ENCODE assay signal across 1 cellular context in the genomic region with DNA sequence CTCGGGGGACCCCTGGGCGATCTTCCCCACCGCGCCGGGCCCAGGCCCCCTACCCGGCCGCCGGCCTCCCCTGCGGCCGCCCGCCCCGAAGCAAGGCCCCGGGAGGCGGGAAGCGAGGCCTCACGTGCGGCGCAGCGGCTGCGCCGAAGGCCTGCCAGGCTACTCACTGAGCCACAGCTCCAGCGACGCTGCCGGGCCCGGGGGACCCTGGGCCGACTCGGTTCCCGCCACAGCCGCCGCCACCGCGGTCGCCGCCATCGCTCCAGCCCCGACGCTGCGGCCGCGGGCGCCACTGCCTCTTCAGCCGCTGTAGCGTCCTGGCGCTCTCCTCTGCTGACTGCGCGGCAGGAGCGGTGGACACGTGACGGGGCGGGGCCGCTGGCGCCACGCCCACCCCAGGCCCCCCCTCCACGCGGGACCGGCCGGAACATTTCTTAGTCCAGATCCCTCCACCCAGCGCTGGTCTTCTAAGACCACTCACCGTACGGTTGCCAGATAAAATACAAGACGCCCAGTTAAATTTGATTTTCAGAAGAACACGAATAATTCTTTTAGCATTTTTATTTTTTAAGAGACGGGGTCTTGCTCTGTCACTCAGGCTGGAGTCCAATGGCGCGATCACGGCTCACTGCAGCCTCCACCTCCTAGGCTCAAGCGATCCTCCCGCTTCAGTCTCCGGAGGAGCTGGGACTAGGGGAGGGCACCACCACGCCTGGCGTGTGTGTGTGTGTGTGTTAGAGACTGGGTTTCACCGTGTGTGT.
A peak's percentile ranks its signal among the peaks of the same experiment; 100 is the strongest.
TF ChIP-seq lines count a peak whose summit lies in the region.

A gene with protein sequence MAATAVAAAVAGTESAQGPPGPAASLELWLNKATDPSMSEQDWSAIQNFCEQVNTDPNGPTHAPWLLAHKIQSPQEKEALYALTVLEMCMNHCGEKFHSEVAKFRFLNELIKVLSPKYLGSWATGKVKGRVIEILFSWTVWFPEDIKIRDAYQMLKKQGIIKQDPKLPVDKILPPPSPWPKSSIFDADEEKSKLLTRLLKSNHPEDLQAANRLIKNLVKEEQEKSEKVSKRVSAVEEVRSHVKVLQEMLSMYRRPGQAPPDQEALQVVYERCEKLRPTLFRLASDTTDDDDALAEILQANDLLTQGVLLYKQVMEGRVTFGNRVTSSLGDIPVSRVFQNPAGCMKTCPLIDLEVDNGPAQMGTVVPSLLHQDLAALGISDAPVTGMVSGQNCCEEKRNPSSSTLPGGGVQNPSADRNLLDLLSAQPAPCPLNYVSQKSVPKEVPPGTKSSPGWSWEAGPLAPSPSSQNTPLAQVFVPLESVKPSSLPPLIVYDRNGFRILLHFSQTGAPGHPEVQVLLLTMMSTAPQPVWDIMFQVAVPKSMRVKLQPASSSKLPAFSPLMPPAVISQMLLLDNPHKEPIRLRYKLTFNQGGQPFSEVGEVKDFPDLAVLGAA (minus strand): TSS at position 341 of the 761 bp plus-strand sequence. CDS start 83 bp downstream, at position 258.

TF ChIP-seq in HEK293, 187 proteins besides CTCF, POLR2A, EP300 and RAD21 (continued from another document):
- TF ChIP-seq, protein P1, sequence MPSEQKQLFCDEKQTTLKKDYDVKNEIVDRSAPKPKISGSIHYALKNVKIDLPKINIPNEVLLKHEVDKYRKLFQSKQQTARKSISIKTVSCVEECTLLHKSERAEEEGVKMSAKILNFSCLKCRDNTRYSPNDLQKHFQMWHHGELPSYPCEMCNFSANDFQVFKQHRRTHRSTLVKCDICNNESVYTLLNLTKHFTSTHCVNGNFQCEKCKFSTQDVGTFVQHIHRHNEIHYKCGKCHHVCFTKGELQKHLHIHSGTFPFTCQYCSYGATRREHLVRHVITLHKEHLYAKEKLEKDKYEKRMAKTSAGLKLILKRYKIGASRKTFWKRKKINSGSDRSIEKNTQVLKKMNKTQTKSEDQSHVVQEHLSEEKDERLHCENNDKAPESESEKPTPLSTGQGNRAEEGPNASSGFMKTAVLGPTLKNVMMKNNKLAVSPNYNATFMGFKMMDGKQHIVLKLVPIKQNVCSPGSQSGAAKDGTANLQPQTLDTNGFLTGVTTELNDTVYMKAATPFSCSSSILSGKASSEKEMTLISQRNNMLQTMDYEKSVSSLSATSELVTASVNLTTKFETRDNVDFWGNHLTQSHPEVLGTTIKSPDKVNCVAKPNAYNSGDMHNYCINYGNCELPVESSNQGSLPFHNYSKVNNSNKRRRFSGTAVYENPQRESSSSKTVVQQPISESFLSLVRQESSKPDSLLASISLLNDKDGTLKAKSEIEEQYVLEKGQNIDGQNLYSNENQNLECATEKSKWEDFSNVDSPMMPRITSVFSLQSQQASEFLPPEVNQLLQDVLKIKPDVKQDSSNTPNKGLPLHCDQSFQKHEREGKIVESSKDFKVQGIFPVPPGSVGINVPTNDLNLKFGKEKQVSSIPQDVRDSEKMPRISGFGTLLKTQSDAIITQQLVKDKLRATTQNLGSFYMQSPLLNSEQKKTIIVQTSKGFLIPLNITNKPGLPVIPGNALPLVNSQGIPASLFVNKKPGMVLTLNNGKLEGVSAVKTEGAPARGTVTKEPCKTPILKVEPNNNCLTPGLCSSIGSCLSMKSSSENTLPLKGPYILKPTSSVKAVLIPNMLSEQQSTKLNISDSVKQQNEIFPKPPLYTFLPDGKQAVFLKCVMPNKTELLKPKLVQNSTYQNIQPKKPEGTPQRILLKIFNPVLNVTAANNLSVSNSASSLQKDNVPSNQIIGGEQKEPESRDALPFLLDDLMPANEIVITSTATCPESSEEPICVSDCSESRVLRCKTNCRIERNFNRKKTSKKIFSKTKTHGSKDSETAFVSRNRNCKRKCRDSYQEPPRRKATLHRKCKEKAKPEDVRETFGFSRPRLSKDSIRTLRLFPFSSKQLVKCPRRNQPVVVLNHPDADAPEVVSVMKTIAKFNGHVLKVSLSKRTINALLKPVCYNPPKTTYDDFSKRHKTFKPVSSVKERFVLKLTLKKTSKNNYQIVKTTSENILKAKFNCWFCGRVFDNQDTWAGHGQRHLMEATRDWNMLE (tag by site-specific recombination; conservative IDR thresholded peaks at IDR 0.05; ENCODE audit: low read depth): no peak
- TF ChIP-seq ZNF2 (tag by site-specific recombination; IDR thresholded peaks at IDR 0.05) (0 out of 2 replicates have a peak, but pooled peaks have one; percentile 38), ZBTB17 (tag by site-specific recombination; IDR thresholded peaks at IDR 0.05) (peak; percentile 63; the same call in 1 of the 2 replicates), KLF1 (tag by site-specific recombination; IDR thresholded peaks at IDR 0.05) (peak; percentile 49), HOXC10 (CRISPR knock-in tag; IDR thresholded peaks at IDR 0.05) (no peak), ZNF785 (tag by site-specific recombination; IDR thresholded peaks at IDR 0.05) (no peak), OSR2 (tag by site-specific recombination; IDR thresholded peaks at IDR 0.05) (peak; percentile 15; the same call in 1 of the 2 replicates), ZNF837 (tag by site-specific recombination; IDR thresholded peaks at IDR 0.05) (no peak), ZXDB (tag by site-specific recombination; IDR thresholded peaks at IDR 0.05) (peak; percentile 36; the same call in 1 of the 2 replicates), ZNF677 (tag by site-specific recombination; IDR thresholded peaks at IDR 0.05) (peak; percentile 52; the same call in 1 of the 2 replicates), ZNF248 (tag by site-specific recombination; IDR thresholded peaks at IDR 0.05) (no peak), ZNF777 (tag by site-specific recombination; IDR thresholded peaks at IDR 0.05; ENCODE audit: borderline replicate concordance) (0 out of 2 replicates have a peak, but pooled peaks have one; percentile 26), GLI4 (tag by site-specific recombination; IDR thresholded peaks at IDR 0.05) (no peak), YY2 (tag by site-specific recombination; IDR thresholded peaks at IDR 0.05) (0 out of 2 replicates have a peak, but pooled peaks have one; percentile 37), ZNF184 (tag by site-specific recombination; IDR thresholded peaks at IDR 0.05) (peak; percentile 32; the same call in 1 of the 2 replicates), ZNF521 (tag by site-specific recombination; IDR thresholded peaks at IDR 0.05) (no peak), ZNF335 (tag by site-specific recombination; conservative IDR thresholded peaks at IDR 0.05) (peak; percentile 81), SP7 (tag by site-specific recombination; IDR thresholded peaks at IDR 0.05) (peak; percentile 52; the same call in 1 of the 2 replicates), ZNF660 (tag by site-specific recombination; IDR thresholded peaks at IDR 0.05) (peak; percentile 90), SALL2 (tag by site-specific recombination; IDR thresholded peaks at IDR 0.05; ENCODE audit: borderline replicate concordance) (no peak), MZF1 (tag by site-specific recombination; IDR thresholded peaks at IDR 0.05; ENCODE audit: borderline replicate concordance) (0 out of 2 replicates have a peak, but pooled peaks have one; percentile 29), SP3 (tag by site-specific recombination; IDR thresholded peaks at IDR 0.05) (peak; percentile 86), ZFP3 (tag by site-specific recombination; IDR thresholded peaks at IDR 0.05; ENCODE audit: low read depth) (peak; percentile 50; the same call in 1 of the 2 replicates)
- TF ChIP-seq, protein P2, sequence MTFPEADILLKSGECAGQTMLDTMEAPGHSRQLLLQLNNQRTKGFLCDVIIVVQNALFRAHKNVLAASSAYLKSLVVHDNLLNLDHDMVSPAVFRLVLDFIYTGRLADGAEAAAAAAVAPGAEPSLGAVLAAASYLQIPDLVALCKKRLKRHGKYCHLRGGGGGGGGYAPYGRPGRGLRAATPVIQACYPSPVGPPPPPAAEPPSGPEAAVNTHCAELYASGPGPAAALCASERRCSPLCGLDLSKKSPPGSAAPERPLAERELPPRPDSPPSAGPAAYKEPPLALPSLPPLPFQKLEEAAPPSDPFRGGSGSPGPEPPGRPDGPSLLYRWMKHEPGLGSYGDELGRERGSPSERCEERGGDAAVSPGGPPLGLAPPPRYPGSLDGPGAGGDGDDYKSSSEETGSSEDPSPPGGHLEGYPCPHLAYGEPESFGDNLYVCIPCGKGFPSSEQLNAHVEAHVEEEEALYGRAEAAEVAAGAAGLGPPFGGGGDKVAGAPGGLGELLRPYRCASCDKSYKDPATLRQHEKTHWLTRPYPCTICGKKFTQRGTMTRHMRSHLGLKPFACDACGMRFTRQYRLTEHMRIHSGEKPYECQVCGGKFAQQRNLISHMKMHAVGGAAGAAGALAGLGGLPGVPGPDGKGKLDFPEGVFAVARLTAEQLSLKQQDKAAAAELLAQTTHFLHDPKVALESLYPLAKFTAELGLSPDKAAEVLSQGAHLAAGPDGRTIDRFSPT (tag by site-specific recombination; IDR thresholded peaks at IDR 0.05): no peak
- TF ChIP-seq, protein P3, sequence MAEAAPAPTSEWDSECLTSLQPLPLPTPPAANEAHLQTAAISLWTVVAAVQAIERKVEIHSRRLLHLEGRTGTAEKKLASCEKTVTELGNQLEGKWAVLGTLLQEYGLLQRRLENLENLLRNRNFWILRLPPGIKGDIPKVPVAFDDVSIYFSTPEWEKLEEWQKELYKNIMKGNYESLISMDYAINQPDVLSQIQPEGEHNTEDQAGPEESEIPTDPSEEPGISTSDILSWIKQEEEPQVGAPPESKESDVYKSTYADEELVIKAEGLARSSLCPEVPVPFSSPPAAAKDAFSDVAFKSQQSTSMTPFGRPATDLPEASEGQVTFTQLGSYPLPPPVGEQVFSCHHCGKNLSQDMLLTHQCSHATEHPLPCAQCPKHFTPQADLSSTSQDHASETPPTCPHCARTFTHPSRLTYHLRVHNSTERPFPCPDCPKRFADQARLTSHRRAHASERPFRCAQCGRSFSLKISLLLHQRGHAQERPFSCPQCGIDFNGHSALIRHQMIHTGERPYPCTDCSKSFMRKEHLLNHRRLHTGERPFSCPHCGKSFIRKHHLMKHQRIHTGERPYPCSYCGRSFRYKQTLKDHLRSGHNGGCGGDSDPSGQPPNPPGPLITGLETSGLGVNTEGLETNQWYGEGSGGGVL (tag by site-specific recombination; IDR thresholded peaks at IDR 0.05): 0 out of 2 replicates have a peak, but pooled peaks have one; percentile 45
- TF ChIP-seq, protein P4, sequence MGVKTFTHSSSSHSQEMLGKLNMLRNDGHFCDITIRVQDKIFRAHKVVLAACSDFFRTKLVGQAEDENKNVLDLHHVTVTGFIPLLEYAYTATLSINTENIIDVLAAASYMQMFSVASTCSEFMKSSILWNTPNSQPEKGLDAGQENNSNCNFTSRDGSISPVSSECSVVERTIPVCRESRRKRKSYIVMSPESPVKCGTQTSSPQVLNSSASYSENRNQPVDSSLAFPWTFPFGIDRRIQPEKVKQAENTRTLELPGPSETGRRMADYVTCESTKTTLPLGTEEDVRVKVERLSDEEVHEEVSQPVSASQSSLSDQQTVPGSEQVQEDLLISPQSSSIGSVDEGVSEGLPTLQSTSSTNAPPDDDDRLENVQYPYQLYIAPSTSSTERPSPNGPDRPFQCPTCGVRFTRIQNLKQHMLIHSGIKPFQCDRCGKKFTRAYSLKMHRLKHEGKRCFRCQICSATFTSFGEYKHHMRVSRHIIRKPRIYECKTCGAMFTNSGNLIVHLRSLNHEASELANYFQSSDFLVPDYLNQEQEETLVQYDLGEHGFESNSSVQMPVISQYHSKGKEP (tag by site-specific recombination; IDR thresholded peaks at IDR 0.05): peak; percentile 35; the same call in 1 of the 2 replicates
- TF ChIP-seq, protein P5, sequence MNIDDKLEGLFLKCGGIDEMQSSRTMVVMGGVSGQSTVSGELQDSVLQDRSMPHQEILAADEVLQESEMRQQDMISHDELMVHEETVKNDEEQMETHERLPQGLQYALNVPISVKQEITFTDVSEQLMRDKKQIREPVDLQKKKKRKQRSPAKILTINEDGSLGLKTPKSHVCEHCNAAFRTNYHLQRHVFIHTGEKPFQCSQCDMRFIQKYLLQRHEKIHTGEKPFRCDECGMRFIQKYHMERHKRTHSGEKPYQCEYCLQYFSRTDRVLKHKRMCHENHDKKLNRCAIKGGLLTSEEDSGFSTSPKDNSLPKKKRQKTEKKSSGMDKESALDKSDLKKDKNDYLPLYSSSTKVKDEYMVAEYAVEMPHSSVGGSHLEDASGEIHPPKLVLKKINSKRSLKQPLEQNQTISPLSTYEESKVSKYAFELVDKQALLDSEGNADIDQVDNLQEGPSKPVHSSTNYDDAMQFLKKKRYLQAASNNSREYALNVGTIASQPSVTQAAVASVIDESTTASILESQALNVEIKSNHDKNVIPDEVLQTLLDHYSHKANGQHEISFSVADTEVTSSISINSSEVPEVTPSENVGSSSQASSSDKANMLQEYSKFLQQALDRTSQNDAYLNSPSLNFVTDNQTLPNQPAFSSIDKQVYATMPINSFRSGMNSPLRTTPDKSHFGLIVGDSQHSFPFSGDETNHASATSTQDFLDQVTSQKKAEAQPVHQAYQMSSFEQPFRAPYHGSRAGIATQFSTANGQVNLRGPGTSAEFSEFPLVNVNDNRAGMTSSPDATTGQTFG (tag by site-specific recombination; IDR thresholded peaks at IDR 0.05; ENCODE audit: borderline replicate concordance): no peak
- TF ChIP-seq, protein P6, sequence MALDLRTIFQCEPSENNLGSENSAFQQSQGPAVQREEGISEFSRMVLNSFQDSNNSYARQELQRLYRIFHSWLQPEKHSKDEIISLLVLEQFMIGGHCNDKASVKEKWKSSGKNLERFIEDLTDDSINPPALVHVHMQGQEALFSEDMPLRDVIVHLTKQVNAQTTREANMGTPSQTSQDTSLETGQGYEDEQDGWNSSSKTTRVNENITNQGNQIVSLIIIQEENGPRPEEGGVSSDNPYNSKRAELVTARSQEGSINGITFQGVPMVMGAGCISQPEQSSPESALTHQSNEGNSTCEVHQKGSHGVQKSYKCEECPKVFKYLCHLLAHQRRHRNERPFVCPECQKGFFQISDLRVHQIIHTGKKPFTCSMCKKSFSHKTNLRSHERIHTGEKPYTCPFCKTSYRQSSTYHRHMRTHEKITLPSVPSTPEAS (tag by site-specific recombination; IDR thresholded peaks at IDR 0.05): peak; percentile 83; the same call in 1 of the 2 replicates
- TF ChIP-seq, protein P7, sequence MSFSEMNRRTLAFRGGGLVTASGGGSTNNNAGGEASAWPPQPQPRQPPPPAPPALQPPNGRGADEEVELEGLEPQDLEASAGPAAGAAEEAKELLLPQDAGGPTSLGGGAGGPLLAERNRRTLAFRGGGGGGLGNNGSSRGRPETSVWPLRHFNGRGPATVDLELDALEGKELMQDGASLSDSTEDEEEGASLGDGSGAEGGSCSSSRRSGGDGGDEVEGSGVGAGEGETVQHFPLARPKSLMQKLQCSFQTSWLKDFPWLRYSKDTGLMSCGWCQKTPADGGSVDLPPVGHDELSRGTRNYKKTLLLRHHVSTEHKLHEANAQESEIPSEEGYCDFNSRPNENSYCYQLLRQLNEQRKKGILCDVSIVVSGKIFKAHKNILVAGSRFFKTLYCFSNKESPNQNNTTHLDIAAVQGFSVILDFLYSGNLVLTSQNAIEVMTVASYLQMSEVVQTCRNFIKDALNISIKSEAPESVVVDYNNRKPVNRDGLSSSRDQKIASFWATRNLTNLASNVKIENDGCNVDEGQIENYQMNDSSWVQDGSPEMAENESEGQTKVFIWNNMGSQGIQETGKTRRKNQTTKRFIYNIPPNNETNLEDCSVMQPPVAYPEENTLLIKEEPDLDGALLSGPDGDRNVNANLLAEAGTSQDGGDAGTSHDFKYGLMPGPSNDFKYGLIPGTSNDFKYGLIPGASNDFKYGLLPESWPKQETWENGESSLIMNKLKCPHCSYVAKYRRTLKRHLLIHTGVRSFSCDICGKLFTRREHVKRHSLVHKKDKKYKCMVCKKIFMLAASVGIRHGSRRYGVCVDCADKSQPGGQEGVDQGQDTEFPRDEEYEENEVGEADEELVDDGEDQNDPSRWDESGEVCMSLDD (tag by site-specific recombination; IDR thresholded peaks at IDR 0.05): no peak
